In genomic region chr15:62649793-62650420, GRCh38 we compare ENCODE assay signal across 9 cellular contexts.
DNase-seq lines count a peak whose midpoint lies in the region; ATAC-seq and TF ChIP-seq lines count a peak whose summit lies in the region.
"Had no signal": no experiment of that assay in that cellular context is flagged by ENCODE, and none has a peak within 500 bp of the region (broad histone marks: within the 10 kb centered on the region; RNA-seq: fewer than 3 reads in every experiment).

No MANE protein-coding gene starts in this region.

- no peak for ATAC-seq in activated CD8-positive, alpha-beta T cell treated with anti-CD3 and anti-CD28 coated beads for 36 hours
- ATAC-seq in activated CD8-positive, alpha-beta T cell treated with anti-CD3 and anti-CD28 coated beads, Interleukin-2, amount 10 ng/mL, durations not matched to agents 7 days and 5 days, result no peak
- peak; percentile 89 for ATAC-seq in HG02981 (IDR thresholded peaks at IDR 0.05; ENCODE audit: unreplicated experiment)
- no peak for ATAC-seq in naive thymus-derived CD8-positive, alpha-beta T cell
- ATAC-seq: Panc1 had no signal

- POLR2A ChIA-PET in activated CD8-positive, alpha-beta T cell treated with anti-CD3 and anti-CD28 coated beads for 36 hours (lab: Charles Lee), result no interaction called here
- POLR2A ChIA-PET in activated CD8-positive, alpha-beta T cell treated with anti-CD3 and anti-CD28 coated beads, Interleukin-2, amount 10 ng/mL, durations not matched to agents 7 days and 5 days (lab: Charles Lee), result no interaction called here
- POLR2A ChIA-PET in naive thymus-derived CD8-positive, alpha-beta T cell (lab: Charles Lee), result no interaction called here

- CTCF ChIA-PET in activated CD8-positive, alpha-beta T cell treated with anti-CD3 and anti-CD28 coated beads for 36 hours (lab: Charles Lee), result no interaction called here
- CTCF ChIA-PET in activated CD8-positive, alpha-beta T cell treated with anti-CD3 and anti-CD28 coated beads, Interleukin-2, amount 10 ng/mL, durations not matched to agents 7 days and 5 days (lab: Charles Lee), result no interaction called here

- no peak for TF ChIP-seq CTCF in activated CD8-positive, alpha-beta T cell treated with anti-CD3 and anti-CD28 coated beads for 36 hours (IDR thresholded peaks at IDR 0.05)
- no peak for TF ChIP-seq CTCF in choroid plexus epithelial cell (conservative IDR thresholded peaks at IDR 0.05; ENCODE audit: low read depth, low read length)

- H3K27me3 Mint-ChIP-seq in activated CD8-positive, alpha-beta T cell treated with anti-CD3 and anti-CD28 coated beads for 36 hours, result no peaks in the 10 kb centered on the region
- H3K27me3 Mint-ChIP-seq in activated CD8-positive, alpha-beta T cell treated with anti-CD3 and anti-CD28 coated beads, Interleukin-2, amount 10 ng/mL, durations not matched to agents 7 days and 5 days (ENCODE audit: low read depth), result no peaks in the 10 kb centered on the region
- H3K27me3 Mint-ChIP-seq in naive thymus-derived CD8-positive, alpha-beta T cell, result peaks cover 0 to 4% (median 0%) of the 10 kb centered on the region in 5 donors

- intact Hi-C loops in activated CD8-positive, alpha-beta T cell treated with anti-CD3 and anti-CD28 coated beads for 36 hours (cut with micrococcal nuclease), result no loop called here

- H3K27ac Mint-ChIP-seq in activated CD8-positive, alpha-beta T cell treated with anti-CD3 and anti-CD28 coated beads for 36 hours, result no peak overlapping the region
- no peak overlapping the region for H3K27ac Mint-ChIP-seq in activated CD8-positive, alpha-beta T cell treated with anti-CD3 and anti-CD28 coated beads, Interleukin-2, amount 10 ng/mL, durations not matched to agents 7 days and 5 days
- no peak overlapping the region for H3K27ac Mint-ChIP-seq in naive thymus-derived CD8-positive, alpha-beta T cell

- H3K36me3 Mint-ChIP-seq in activated CD8-positive, alpha-beta T cell treated with anti-CD3 and anti-CD28 coated beads for 36 hours (ENCODE audit: low read depth), result no peaks in the 10 kb centered on the region
- H3K36me3 Mint-ChIP-seq in activated CD8-positive, alpha-beta T cell treated with anti-CD3 and anti-CD28 coated beads, Interleukin-2, amount 10 ng/mL, durations not matched to agents 7 days and 5 days (ENCODE audit: low read depth), result no peaks in the 10 kb centered on the region
- peaks cover 0 to 4% (median 0%) of the 10 kb centered on the region in 3 donors for H3K36me3 Mint-ChIP-seq in naive thymus-derived CD8-positive, alpha-beta T cell

- DNase-seq in activated CD8-positive, alpha-beta T cell treated with anti-CD3 and anti-CD28 coated beads for 36 hours, result peak; percentile 37
- no peak for DNase-seq in activated CD8-positive, alpha-beta T cell treated with anti-CD3 and anti-CD28 coated beads, Interleukin-2, amount 10 ng/mL, durations not matched to agents 7 days and 5 days
- DNase-seq in choroid plexus epithelial cell (ENCODE audit: low read depth) (peak; percentile 41), NCI-H1105 (lab: John Stamatoyannopoulos, UW) (no peak)
- DNase-seq in stimulated activated CD8-positive, alpha-beta memory T cell treated with anti-CD3 and anti-CD28 coated beads, Interleukin-15, amount 100 ng/mL, for 48 hours (ENCODE audit: low read depth in 2 of 2), result peak; percentile 3 to 8
- DNase-seq in stimulated activated naive CD4-positive, alpha-beta T cell treated with Interleukin-2 at 50 U/mL for 16 hours (lab: John Stamatoyannopoulos, UW), result no peak
- no peak for DNase-seq in naive thymus-derived CD8-positive, alpha-beta T cell

- H3K9me3 Mint-ChIP-seq in activated CD8-positive, alpha-beta T cell treated with anti-CD3 and anti-CD28 coated beads for 36 hours, result peaks cover 3% of the 10 kb centered on the region
- H3K9me3 Mint-ChIP-seq in activated CD8-positive, alpha-beta T cell treated with anti-CD3 and anti-CD28 coated beads, Interleukin-2, amount 10 ng/mL, durations not matched to agents 7 days and 5 days (ENCODE audit: insufficient read depth), result no peaks in the 10 kb centered on the region
- H3K9me3 Mint-ChIP-seq in naive thymus-derived CD8-positive, alpha-beta T cell, result peaks cover 0 to 6% (median 0%) of the 10 kb centered on the region in 9 donors

- H3K4me3 Mint-ChIP-seq in activated CD8-positive, alpha-beta T cell treated with anti-CD3 and anti-CD28 coated beads for 36 hours, result no peak overlapping the region
- H3K4me3 Mint-ChIP-seq in activated CD8-positive, alpha-beta T cell treated with anti-CD3 and anti-CD28 coated beads, Interleukin-2, amount 10 ng/mL, durations not matched to agents 7 days and 5 days, result no peak overlapping the region
- no peak overlapping the region for H3K4me3 Mint-ChIP-seq in naive thymus-derived CD8-positive, alpha-beta T cell

- H3K4me1 Mint-ChIP-seq in activated CD8-positive, alpha-beta T cell treated with anti-CD3 and anti-CD28 coated beads for 36 hours (ENCODE audit: low read depth), result no peaks in the 10 kb centered on the region
- no peaks in the 10 kb centered on the region for H3K4me1 Mint-ChIP-seq in activated CD8-positive, alpha-beta T cell treated with anti-CD3 and anti-CD28 coated beads, Interleukin-2, amount 10 ng/mL, durations not matched to agents 7 days and 5 days (ENCODE audit: low read depth)
- no peaks in the 10 kb centered on the region for H3K4me1 Mint-ChIP-seq in naive thymus-derived CD8-positive, alpha-beta T cell

- no peak overlapping the region for H3K4me3 ChIP-seq in choroid plexus epithelial cell (ENCODE audit: low read depth, low read length)

Comparison
In these comparisons a context has a peak if more than half of its experiments do, and no peak if none do; other contexts are left out.
1. DNase-seq: peak in activated CD8-positive, alpha-beta T cell treated with anti-CD3 and anti-CD28 coated beads for 36 hours (single experiment), choroid plexus epithelial cell (single experiment) and stimulated activated CD8-positive, alpha-beta memory T cell treated with anti-CD3 and anti-CD28 coated beads, Interleukin-15, amount 100 ng/mL, for 48 hours (2 of 2); none in activated CD8-positive, alpha-beta T cell treated with anti-CD3 and anti-CD28 coated beads, Interleukin-2, amount 10 ng/mL, durations not matched to agents 7 days and 5 days (single experiment), stimulated activated naive CD4-positive, alpha-beta T cell treated with Interleukin-2 at 50 U/mL for 16 hours (single experiment), NCI-H1105 (single experiment) and naive thymus-derived CD8-positive, alpha-beta T cell (0 of 10).